19 cellular contexts compared by ENCODE assay signal in the genomic region with DNA sequence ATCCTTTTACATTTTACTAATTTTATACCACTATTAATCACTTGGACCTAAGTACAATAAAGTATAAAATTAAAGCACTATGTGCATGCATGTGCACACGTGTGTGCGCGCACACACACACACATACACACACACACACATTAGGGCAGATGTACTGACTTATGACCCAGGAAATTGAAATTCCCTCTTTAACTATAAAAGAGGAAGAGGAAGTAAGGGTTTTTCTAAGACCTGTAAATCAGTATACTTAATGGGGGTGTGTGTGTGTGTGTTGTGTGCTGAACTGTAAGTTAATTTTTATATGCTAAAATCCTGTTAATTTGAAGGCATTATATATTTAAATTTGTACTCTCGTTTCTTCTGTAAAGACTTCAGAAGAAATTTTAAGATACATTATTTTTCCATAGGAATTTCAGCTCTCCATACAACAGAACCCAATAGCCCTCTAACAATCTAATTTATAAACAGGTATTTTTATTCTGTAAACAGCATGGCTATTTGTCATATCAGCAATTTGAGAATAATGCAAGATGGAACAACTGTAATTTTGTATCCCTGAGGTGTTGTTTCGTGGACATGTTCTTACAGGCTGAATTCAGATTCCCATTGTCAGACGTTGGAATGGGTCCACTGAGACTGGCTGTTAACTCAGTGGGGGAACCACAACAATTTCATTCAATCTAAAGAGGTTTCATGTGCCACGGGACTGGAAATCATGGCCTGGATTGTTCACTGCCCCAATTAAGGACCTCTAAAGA.
DNase-seq lines count a peak whose midpoint lies in the region; ATAC-seq and TF ChIP-seq lines count a peak whose summit lies in the region.
"Had no signal": no experiment of that assay in that cellular context is flagged by ENCODE, and none has a peak within 500 bp of the region (broad histone marks: within the 10 kb centered on the region; RNA-seq: fewer than 3 reads in every experiment).

No MANE protein-coding gene starts in this region.

- ATAC-seq in left colon (peak; percentile 39), GM19023 (IDR thresholded peaks at IDR 0.05; ENCODE audit: unreplicated experiment) (no peak), GM23338 (no peak), lower lobe of right lung (no peak)
- ATAC-seq: left cardiac atrium, pancreas had no signal

- H3F3A ChIP-seq in GM23338 (replicated peaks; ENCODE audit: low read depth) = no peaks in the 10 kb centered on the region

- no peaks in the 10 kb centered on the region; the same call in 2 of the 3 replicates for H3K4me1 Mint-ChIP-seq in GM23338

- no peaks in the 10 kb centered on the region for H3K9me3 Mint-ChIP-seq in GM23338

- no peak overlapping the region for H2AFZ ChIP-seq in GM23338

- intact Hi-C loops in left colon (cut with DNase I, micrococcal nuclease) = no loop called here
- intact Hi-C loops in lower lobe of right lung (cut with DNase I) = no loop called here

- H3K4me1 ChIP-seq in GM23338 (ENCODE audit: insufficient read depth) = no peaks in the 10 kb centered on the region
- no peaks in the 10 kb centered on the region for H3K4me1 ChIP-seq in lower lobe of right lung
- H3K4me1 ChIP-seq: pancreas, transverse colon had no signal

- no peak for TF ChIP-seq CTCF in GM23338 (conservative IDR thresholded peaks at IDR 0.05; ENCODE audit: low read depth in 2 of 2)
- no peak for TF ChIP-seq CTCF in lower lobe of right lung (IDR thresholded peaks at IDR 0.05)

- H3K4me3 Mint-ChIP-seq in GM23338 = no peak overlapping the region

- no peaks in the 10 kb centered on the region for H3K79me2 ChIP-seq in GM23338 (replicated peaks; ENCODE audit: insufficient read depth)

- no peak overlapping the region for H3K4me3 ChIP-seq in GM23338
- H3K4me3 ChIP-seq in lower lobe of right lung = no peak overlapping the region
- H3K4me3 ChIP-seq: dorsolateral prefrontal cortex, pancreas, transverse colon had no signal

- peaks cover 4% of the 10 kb centered on the region; the same call in 1 of the 2 replicates for H3K9me2 ChIP-seq in GM23338 (ENCODE audit: insufficient read depth)

- H3K27ac ChIP-seq in GM23338 (ENCODE audit: low read depth) = no peak overlapping the region
- no peak overlapping the region for H3K27ac ChIP-seq in lower lobe of right lung
- H3K27ac ChIP-seq: C4-2B, dorsolateral prefrontal cortex, pancreas, transverse colon had no signal

- H3K4me2 ChIP-seq in GM23338 = no peak overlapping the region

- H3K27me3 ChIP-seq in GM23338 (ENCODE audit: insufficient read depth) (no peaks in the 10 kb centered on the region), lower lobe of right lung (ENCODE audit: low read depth) (no peaks in the 10 kb centered on the region)
- H3K27me3 ChIP-seq: dorsolateral prefrontal cortex, pancreas, transverse colon had no signal

- H3K36me3 ChIP-seq in GM23338 (ENCODE audit: insufficient read depth) (no peaks in the 10 kb centered on the region), lower lobe of right lung (no peaks in the 10 kb centered on the region)
- H3K36me3 ChIP-seq: pancreas, transverse colon had no signal

- peaks cover 1% of the 10 kb centered on the region for H3K27me3 Mint-ChIP-seq in GM23338 (ENCODE audit: insufficient read depth, low read depth, poor library complexity)

- no peaks in the 10 kb centered on the region for H3K9me3 ChIP-seq in lower lobe of right lung
- H3K9me3 ChIP-seq: pancreas, transverse colon had no signal

- H4K20me1 ChIP-seq in GM23338 (replicated peaks; ENCODE audit: insufficient read depth) = no peaks in the 10 kb centered on the region

- peak; percentile 2 for DNase-seq in NCI-H146 (lab: John Stamatoyannopoulos, UW)
- DNase-seq in NCI-H146 treated with DMSO at 0.1 percent for 48 hours (lab: John Stamatoyannopoulos, UW; ENCODE audit: unreplicated experiment) = no peak
- peak; percentile 5 for DNase-seq in NCI-H1092 treated with DMSO at 0.1 percent for 48 hours (lab: John Stamatoyannopoulos, UW)
- peak; percentile 66 for DNase-seq in NOMO-1 treated with dmso at 0.1 percent for 144 hours (lab: John Stamatoyannopoulos, UW; ENCODE audit: unreplicated experiment)
- DNase-seq in left colon = no peak
- no peak for DNase-seq in GM23338 (ENCODE audit: low spot score)
- DNase-seq in lower lobe of right lung = no peak
- DNase-seq: 8988T; activated CD4-positive, alpha-beta T cell treated with anti-CD3 and anti-CD28 coated beads for 4 hours; activated naive CD4-positive, alpha-beta T cell treated with anti-CD3 and anti-CD28 coated beads, Interleukin-2, amount 50 U/mL, for 16 hours; DMS79; dorsolateral prefrontal cortex; left cardiac atrium; NCI-H526 treated with DMSO at 0.1 percent for 48 hours; pancreas; stimulated activated CD4-positive, alpha-beta T cell treated with anti-CD3 and anti-CD28 coated beads, Interleukin-4, amount 100 ng/mL, for 24 hours; transverse colon had no signal

- H3K36me3 Mint-ChIP-seq in GM23338 (ENCODE audit: low read depth) = no peaks in the 10 kb centered on the region

- H3K27ac Mint-ChIP-seq in GM23338 = no peak overlapping the region

TF ChIP-seq in GM23338, 12 proteins besides CTCF, POLR2A, EP300 and RAD21 (continues in another document):
- TF ChIP-seq, protein P1, sequence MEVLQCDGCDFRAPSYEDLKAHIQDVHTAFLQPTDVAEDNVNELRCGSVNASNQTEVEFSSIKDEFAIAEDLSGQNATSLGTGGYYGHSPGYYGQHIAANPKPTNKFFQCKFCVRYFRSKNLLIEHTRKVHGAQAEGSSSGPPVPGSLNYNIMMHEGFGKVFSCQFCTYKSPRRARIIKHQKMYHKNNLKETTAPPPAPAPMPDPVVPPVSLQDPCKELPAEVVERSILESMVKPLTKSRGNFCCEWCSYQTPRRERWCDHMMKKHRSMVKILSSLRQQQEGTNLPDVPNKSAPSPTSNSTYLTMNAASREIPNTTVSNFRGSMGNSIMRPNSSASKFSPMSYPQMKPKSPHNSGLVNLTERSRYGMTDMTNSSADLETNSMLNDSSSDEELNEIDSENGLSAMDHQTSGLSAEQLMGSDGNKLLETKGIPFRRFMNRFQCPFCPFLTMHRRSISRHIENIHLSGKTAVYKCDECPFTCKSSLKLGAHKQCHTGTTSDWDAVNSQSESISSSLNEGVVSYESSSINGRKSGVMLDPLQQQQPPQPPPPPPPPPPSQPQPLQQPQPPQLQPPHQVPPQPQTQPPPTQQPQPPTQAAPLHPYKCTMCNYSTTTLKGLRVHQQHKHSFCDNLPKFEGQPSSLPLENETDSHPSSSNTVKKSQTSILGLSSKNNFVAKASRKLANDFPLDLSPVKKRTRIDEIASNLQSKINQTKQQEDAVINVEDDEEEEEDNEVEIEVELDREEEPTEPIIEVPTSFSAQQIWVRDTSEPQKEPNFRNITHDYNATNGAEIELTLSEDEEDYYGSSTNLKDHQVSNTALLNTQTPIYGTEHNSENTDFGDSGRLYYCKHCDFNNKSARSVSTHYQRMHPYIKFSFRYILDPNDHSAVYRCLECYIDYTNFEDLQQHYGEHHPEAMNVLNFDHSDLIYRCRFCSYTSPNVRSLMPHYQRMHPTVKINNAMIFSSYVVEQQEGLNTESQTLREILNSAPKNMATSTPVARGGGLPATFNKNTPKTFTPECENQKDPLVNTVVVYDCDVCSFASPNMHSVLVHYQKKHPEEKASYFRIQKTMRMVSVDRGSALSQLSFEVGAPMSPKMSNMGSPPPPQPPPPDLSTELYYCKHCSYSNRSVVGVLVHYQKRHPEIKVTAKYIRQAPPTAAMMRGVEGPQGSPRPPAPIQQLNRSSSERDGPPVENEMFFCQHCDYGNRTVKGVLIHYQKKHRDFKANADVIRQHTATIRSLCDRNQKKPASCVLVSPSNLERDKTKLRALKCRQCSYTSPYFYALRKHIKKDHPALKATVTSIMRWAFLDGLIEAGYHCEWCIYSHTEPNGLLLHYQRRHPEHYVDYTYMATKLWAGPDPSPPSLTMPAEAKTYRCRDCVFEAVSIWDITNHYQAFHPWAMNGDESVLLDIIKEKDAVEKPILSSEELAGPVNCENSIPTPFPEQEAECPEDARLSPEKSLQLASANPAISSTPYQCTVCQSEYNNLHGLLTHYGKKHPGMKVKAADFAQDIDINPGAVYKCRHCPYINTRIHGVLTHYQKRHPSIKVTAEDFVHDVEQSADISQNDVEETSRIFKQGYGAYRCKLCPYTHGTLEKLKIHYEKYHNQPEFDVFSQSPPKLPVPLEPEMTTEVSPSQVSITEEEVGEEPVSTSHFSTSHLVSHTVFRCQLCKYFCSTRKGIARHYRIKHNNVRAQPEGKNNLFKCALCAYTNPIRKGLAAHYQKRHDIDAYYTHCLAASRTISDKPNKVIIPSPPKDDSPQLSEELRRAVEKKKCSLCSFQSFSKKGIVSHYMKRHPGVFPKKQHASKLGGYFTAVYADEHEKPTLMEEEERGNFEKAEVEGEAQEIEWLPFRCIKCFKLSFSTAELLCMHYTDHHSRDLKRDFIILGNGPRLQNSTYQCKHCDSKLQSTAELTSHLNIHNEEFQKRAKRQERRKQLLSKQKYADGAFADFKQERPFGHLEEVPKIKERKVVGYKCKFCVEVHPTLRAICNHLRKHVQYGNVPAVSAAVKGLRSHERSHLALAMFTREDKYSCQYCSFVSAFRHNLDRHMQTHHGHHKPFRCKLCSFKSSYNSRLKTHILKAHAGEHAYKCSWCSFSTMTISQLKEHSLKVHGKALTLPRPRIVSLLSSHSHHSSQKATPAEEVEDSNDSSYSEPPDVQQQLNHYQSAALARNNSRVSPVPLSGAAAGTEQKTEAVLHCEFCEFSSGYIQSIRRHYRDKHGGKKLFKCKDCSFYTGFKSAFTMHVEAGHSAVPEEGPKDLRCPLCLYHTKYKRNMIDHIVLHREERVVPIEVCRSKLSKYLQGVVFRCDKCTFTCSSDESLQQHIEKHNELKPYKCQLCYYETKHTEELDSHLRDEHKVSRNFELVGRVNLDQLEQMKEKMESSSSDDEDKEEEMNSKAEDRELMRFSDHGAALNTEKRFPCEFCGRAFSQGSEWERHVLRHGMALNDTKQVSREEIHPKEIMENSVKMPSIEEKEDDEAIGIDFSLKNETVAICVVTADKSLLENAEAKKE (CRISPR knock-in tag; IDR thresholded peaks at IDR 0.05) = no peak
- no peak for TF ChIP-seq STAT1 (IDR thresholded peaks at IDR 0.05; ENCODE audit: unreplicated experiment)

Comparison
In these comparisons a context has a peak if more than half of its experiments do, and no peak if none do; other contexts are left out.
1. DNase-seq: peak in NCI-H146 (single experiment), NCI-H1092 treated with DMSO at 0.1 percent for 48 hours (single experiment) and NOMO-1 treated with dmso at 0.1 percent for 144 hours (single experiment); none in NCI-H146 treated with DMSO at 0.1 percent for 48 hours (single experiment), left colon (0 of 2), GM23338 (single experiment) and lower lobe of right lung (single experiment).